23 cellular contexts compared by ENCODE assay signal in the genomic region with DNA sequence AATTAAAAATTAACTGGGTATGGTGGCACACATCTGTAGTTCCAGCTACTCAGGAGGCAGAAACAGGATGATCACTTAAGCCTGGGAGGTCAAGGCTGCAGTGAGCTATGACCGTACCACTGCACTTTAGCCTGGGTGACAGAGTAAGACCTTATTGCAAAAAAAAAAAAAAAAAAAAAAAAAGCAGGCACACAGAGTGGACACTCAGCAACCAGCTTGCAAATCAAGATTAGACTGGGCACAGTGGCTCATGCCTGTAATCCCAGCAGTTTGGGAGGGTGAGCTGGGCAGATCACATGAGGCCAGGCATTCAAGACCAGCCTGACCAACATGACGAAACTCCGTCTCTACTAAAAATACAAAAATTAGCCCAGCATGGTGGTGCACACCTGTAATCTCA.
"Had no signal": no experiment of that assay in that cellular context is flagged by ENCODE, and none has a peak within 500 bp of the region (broad histone marks: within the 10 kb centered on the region; RNA-seq: fewer than 3 reads in every experiment).

No MANE protein-coding gene starts in this region.

- H3K9me3 Mint-ChIP-seq: activated B cell treated with CpG ODN at 0.5 μM for 24 hours; effector memory CD8-positive, alpha-beta T cell; immature natural killer cell had no signal

- H3K36me3 Mint-ChIP-seq: immature natural killer cell had no signal

- H3K36me3 ChIP-seq: ascending aorta, brain microvascular endothelial cell, left ventricle myocardium inferior, thoracic aorta, upper lobe of right lung had no signal

- H3K27ac Mint-ChIP-seq: activated B cell treated with CpG ODN at 0.5 μM for 24 hours; effector memory CD8-positive, alpha-beta T cell; immature natural killer cell had no signal

- H3K27ac ChIP-seq: ascending aorta, brain microvascular endothelial cell, hepatocyte, left ventricle myocardium inferior, spleen, thoracic aorta, upper lobe of right lung had no signal

- H3K27me3 Mint-ChIP-seq: activated B cell treated with CpG ODN at 0.5 μM for 24 hours; activated CD4-positive, alpha-beta T cell treated with anti-CD3 and anti-CD28 coated beads for 36 hours; effector memory CD8-positive, alpha-beta T cell had no signal

- H3K4me3 ChIP-seq: ascending aorta, hepatocyte, left ventricle myocardium inferior, spleen, thoracic aorta, upper lobe of right lung had no signal

- H3K27me3 ChIP-seq: ascending aorta, brain microvascular endothelial cell, hepatocyte, spleen, upper lobe of right lung had no signal

- ATAC-seq: activated CD4-positive, alpha-beta T cell treated with anti-CD3 and anti-CD28 coated beads for 36 hours; effector memory CD8-positive, alpha-beta T cell; esophagus mucosa; upper lobe of right lung had no signal

- H3K9me3 ChIP-seq: ascending aorta, left ventricle myocardium inferior, spleen, thoracic aorta, upper lobe of right lung had no signal

- DNase-seq: activated B cell treated with CpG ODN at 0.5 μM for 24 hours; activated CD4-positive, alpha-beta T cell treated with anti-CD3 and anti-CD28 coated beads for 36 hours; activated CD4-positive, alpha-beta T cell treated with anti-CD3 and anti-CD28 coated beads, Interleukin-2, amount 50 U/mL, for 4 hours; activated gamma-delta T cell; activated naive CD4-positive, alpha-beta T cell treated with anti-CD3 and anti-CD28 coated beads, Interleukin-2, amount 50 U/mL, for 16 hours; brain microvascular endothelial cell; central memory CD4-positive, alpha-beta T cell; dermis blood vessel endothelial cell; effector memory CD8-positive, alpha-beta T cell; glutamatergic neuron; immature natural killer cell; kidney glomerular epithelial cell; left ventricle myocardium inferior; nucleus accumbens; spleen; stimulated activated CD4-positive, alpha-beta T cell treated with anti-CD3 and anti-CD28 coated beads, Interleukin-4, amount 100 ng/mL, for 1 hour; stimulated activated naive CD4-positive, alpha-beta T cell; T1000; upper lobe of right lung had no signal

- H3K4me3 Mint-ChIP-seq: activated B cell treated with CpG ODN at 0.5 μM for 24 hours; activated CD4-positive, alpha-beta T cell treated with anti-CD3 and anti-CD28 coated beads for 36 hours; effector memory CD8-positive, alpha-beta T cell; immature natural killer cell had no signal
